10 cellular contexts compared by ENCODE assay signal in genomic region chr5:82164109-82164956, GRCh38.
DNase-seq lines count a peak whose midpoint lies in the region; TF ChIP-seq lines count a peak whose summit lies in the region.
"Had no signal": no experiment of that assay in that cellular context is flagged by ENCODE, and none has a peak within 500 bp of the region (broad histone marks: within the 10 kb centered on the region; RNA-seq: fewer than 3 reads in every experiment).

No MANE protein-coding gene starts in this region.

- H3K4me2 ChIP-seq in Karpas-422 (ENCODE audit: low read depth, low read length, poor library complexity, severe bottlenecking): no peak overlapping the region

- WGBS in suprapubic skin: 46% methylated on average over 6 of the region's 6 CpGs

- H3K36me3 ChIP-seq in Karpas-422 (ENCODE audit: insufficient read depth, low read length) (no peaks in the 10 kb centered on the region), iPS-20b (ENCODE audit: insufficient read depth, low read depth, low read length) (no peaks in the 10 kb centered on the region), suprapubic skin (no peaks in the 10 kb centered on the region)

- H2AFZ ChIP-seq in Karpas-422 (ENCODE audit: low read length): no peak overlapping the region

- H3K27ac ChIP-seq in Karpas-422 (ENCODE audit: low read length) (peak overlapping the region; percentile 44; the same call in 1 of the 2 replicates), iPS-20b (ENCODE audit: low read length) (no peak overlapping the region), suprapubic skin (peak overlapping the region; percentile 51)

- H3K9me2 ChIP-seq in Karpas-422 (replicated peaks; ENCODE audit: insufficient read depth, low read length): no peaks in the 10 kb centered on the region

- no peak for TF ChIP-seq CTCF in suprapubic skin (IDR thresholded peaks at IDR 0.05)

- peaks cover 62% of the 10 kb centered on the region for H3K4me1 ChIP-seq in Karpas-422 (ENCODE audit: low read length)
- peaks cover 41% of the 10 kb centered on the region for H3K4me1 ChIP-seq in iPS-20b (ENCODE audit: insufficient read depth, low read length)
- peaks cover 38% of the 10 kb centered on the region for H3K4me1 ChIP-seq in suprapubic skin

- H3K79me2 ChIP-seq in Karpas-422 (ENCODE audit: low read length): peaks cover 15% of the 10 kb centered on the region

- H3K9me3 ChIP-seq in Karpas-422 (ENCODE audit: low read length) (no peaks in the 10 kb centered on the region), iPS-20b (ENCODE audit: insufficient read depth, low read depth, low read length) (no peaks in the 10 kb centered on the region), suprapubic skin (no peaks in the 10 kb centered on the region)

- H3K4me3 ChIP-seq in Karpas-422 (ENCODE audit: low read length) (no peak overlapping the region), iPS-20b (ENCODE audit: low read length) (no peak overlapping the region), suprapubic skin (no peak overlapping the region)

- no peak for TF ChIP-seq POLR2A in suprapubic skin (IDR thresholded peaks at IDR 0.05)

- no peak for DNase-seq in Karpas-422
- DNase-seq in astrocyte of the hippocampus (ENCODE audit: low read depth, low spot score): peak; percentile 84
- no peak for DNase-seq in suprapubic skin (ENCODE audit: low spot score in 2 of 2)
- no peak for DNase-seq in SHP77 (lab: John Stamatoyannopoulos, UW)
- DNase-seq in NCI-H128 (lab: John Stamatoyannopoulos, UW; ENCODE audit: unreplicated experiment): no peak
- no peak for DNase-seq in CD1c-positive myeloid dendritic cell (ENCODE audit: extremely low spot score)
- DNase-seq: central memory CD4-positive, alpha-beta T cell; left colon; NCI-H748 treated with DMSO at 0.1 percent for 48 hours had no signal

- H3K9ac ChIP-seq in Karpas-422 (ENCODE audit: low read length) (no peak overlapping the region), iPS-20b (ENCODE audit: low read depth, low read length) (peak overlapping the region; percentile 12; the same call in 1 of the 2 replicates)

- H3K27me3 ChIP-seq in Karpas-422 (ENCODE audit: low read length) (no peaks in the 10 kb centered on the region), iPS-20b (ENCODE audit: insufficient read depth, low read length) (no peaks in the 10 kb centered on the region), suprapubic skin (no peaks in the 10 kb centered on the region)

- no peak for TF ChIP-seq EP300 in suprapubic skin (IDR thresholded peaks at IDR 0.05)

- H4K20me1 ChIP-seq in Karpas-422 (ENCODE audit: insufficient read depth, low read depth, low read length): no peaks in the 10 kb centered on the region
